Comparison of ENCODE assay signal across 9 cellular contexts in genomic region chr1:44666719-44667118, GRCh38. TPM values are rescaled to one million over a fixed set of nuclear protein-coding genes. Genes with fewer than 3 reads are reported as not detected.
DNase-seq lines count a peak whose midpoint lies in the region; ATAC-seq, FAIRE-seq and TF ChIP-seq lines count a peak whose summit lies in the region.
"Not testable (repeated sequence)": the region's sequence is repeated elsewhere in the genome, so short reads cannot be mapped to it uniquely, and the experiment has no call there.
"Had no signal": no experiment of that assay in that cellular context is flagged by ENCODE, and none has a peak within 500 bp of the region (broad histone marks: within the 10 kb centered on the region; RNA-seq: fewer than 3 reads in every experiment).

No MANE protein-coding gene starts in this region.

- not testable (repeated sequence) for H3K9ac ChIP-seq in K562 (ENCODE audit: insufficient read depth in 1 of 2, low read depth in 2 of 2, low read length in 2 of 2); HepG2 (ENCODE audit: insufficient read depth, low read depth, low read length)

- not testable (repeated sequence) for H3K9me3 ChIP-seq in K562 (replicated peaks; ENCODE audit: control insufficient read depth, insufficient read depth, low read depth, low read length); HepG2 (ENCODE audit: low read length); sigmoid colon

- TF ChIP-seq EP300 in K562 (IDR thresholded peaks at IDR 0.05; ENCODE audit: low read length); HepG2 (IDR thresholded peaks at IDR 0.05; ENCODE audit: low read depth in 2 of 2, low read length in 2 of 2); HepG2 (CRISPR knock-in tag; IDR thresholded peaks at IDR 0.05; ENCODE audit: borderline replicate concordance); sigmoid colon (IDR thresholded peaks at IDR 0.05): not testable (repeated sequence)

- 46% methylated on average over 1 of the region's 1 CpG for WGBS in K562 (ENCODE audit: insufficient coverage, low coverage, missing lambda C conversion rate)
- WGBS in HepG2 (ENCODE audit: low lambda C conversion rate), result 79% methylated on average over 1 of the region's 1 CpG
- 98% methylated on average over 1 of the region's 1 CpG for WGBS in sigmoid colon, 2 donors

- not testable (repeated sequence) for BruUV-seq in K562 (replicated peaks; lab: Mats Ljungman, UMichigan); HepG2 (replicated peaks; lab: Mats Ljungman, UMichigan)

- intact Hi-C loops in K562 (cut with micrococcal nuclease); HepG2 (cut with micrococcal nuclease; ENCODE audit: unreplicated experiment); sigmoid colon (cut with DNase I): not testable (repeated sequence)

- not testable (repeated sequence) for H3K27ac ChIP-seq in K562 (ENCODE audit: extremely low read depth, low read depth, low read length); HepG2 (ENCODE audit: extremely low read length, insufficient read depth, low read length); sigmoid colon

- ATAC-seq in K562, HepG2: not testable (repeated sequence)

- TF ChIP-seq CTCF in K562 (IDR thresholded peaks at IDR 0.05 in 2 of 3, conservative IDR thresholded peaks at IDR 0.05 in 1 of 3; ENCODE audit: insufficient read depth in 2 of 3, low read depth in 1 of 3, low read length in 3 of 3); HepG2 (CRISPR knock-in tag; IDR thresholded peaks at IDR 0.05); sigmoid colon (IDR thresholded peaks at IDR 0.05): not testable (repeated sequence)

- not testable (repeated sequence) for TF ChIP-seq POLR2A in K562 (conservative IDR thresholded peaks at IDR 0.05); HepG2 (IDR thresholded peaks at IDR 0.05; ENCODE audit: insufficient read depth in 1 of 2, low read depth in 2 of 2, low read length in 2 of 2); sigmoid colon (IDR thresholded peaks at IDR 0.05)

- H3K4me1 ChIP-seq in K562 (replicated peaks in 1 of 2; ENCODE audit: control insufficient read depth in 2 of 2, insufficient read depth in 2 of 2, low read length in 2 of 2); sigmoid colon: not testable (repeated sequence)
- peaks cover 31% of the 10 kb centered on the region for H3K4me1 ChIP-seq in HepG2 (ENCODE audit: insufficient read depth, low read length)

- not testable (repeated sequence) for H3K79me2 ChIP-seq in K562 (ENCODE audit: control insufficient read depth, insufficient read depth, low read length); HepG2 (ENCODE audit: insufficient read depth, low read length)

- H4K20me1 ChIP-seq in K562 (replicated peaks; ENCODE audit: control insufficient read depth, insufficient read depth, low read length); HepG2 (ENCODE audit: insufficient read depth, low read length): not testable (repeated sequence)

- in situ Hi-C loops in K562 (cut with MboI); HepG2 (cut with HindIII; ENCODE audit: extremely low pct_ligation_motif_present, low pct_unique_long_range_greater_than_20kb): not testable (repeated sequence)

- H2AFZ ChIP-seq in K562 (ENCODE audit: low read depth, low read length); HepG2 (ENCODE audit: low read length): not testable (repeated sequence)

- CTCF ChIA-PET in K562 (lab: Yijun Ruan, JAX; ENCODE audit: low intra/inter-chr PET ratio); HepG2 (lab: Yijun Ruan, JAX; ENCODE audit: low intra/inter-chr PET ratio, low total read pairs): not testable (repeated sequence)

- H3K36me3 ChIP-seq in K562 (ENCODE audit: control insufficient read depth, insufficient read depth, low read length); HepG2 (replicated peaks in 1 of 2; ENCODE audit: control insufficient read depth in 1 of 2, insufficient read depth in 2 of 2, low read length in 2 of 2); sigmoid colon: not testable (repeated sequence)

- not testable (repeated sequence) for H3K9me1 ChIP-seq in K562 (ENCODE audit: control insufficient read depth, insufficient read depth, low read length)

- H3K27me3 ChIP-seq in K562 (ENCODE audit: control insufficient read depth in 2 of 2, insufficient read depth in 2 of 2, low read length in 2 of 2); HepG2 (ENCODE audit: control insufficient read depth in 1 of 2, insufficient read depth in 2 of 2, low read length in 2 of 2); sigmoid colon: not testable (repeated sequence)

- H3K4me2 ChIP-seq in K562 (ENCODE audit: insufficient read depth, low read length); HepG2 (ENCODE audit: low read depth, low read length): not testable (repeated sequence)

- H3K4me3 ChIP-seq in K562; HepG2 (replicated peaks in 1 of 3; ENCODE audit: insufficient read depth in 1 of 3, low read depth in 2 of 3, low read length in 3 of 3); sigmoid colon: not testable (repeated sequence)

- not testable (repeated sequence) for FAIRE-seq in K562 (lab: Jason Lieb, UNC); HepG2 (lab: Jason Lieb, UNC)

- TF ChIP-seq RAD21 in K562 (CRISPR knock-in tag; conservative IDR thresholded peaks at IDR 0.05 in 1 of 2, IDR thresholded peaks at IDR 0.05 in 1 of 2); HepG2 (CRISPR knock-in tag; IDR thresholded peaks at IDR 0.05): not testable (repeated sequence)

- POLR2A ChIA-PET in K562 (lab: Yijun Ruan, JAX); HepG2 (lab: Yijun Ruan, JAX): not testable (repeated sequence)

- peak; percentile 22 for DNase-seq in EH (ENCODE audit: low read depth)
- DNase-seq in activated effector memory CD4-positive, alpha-beta T cell treated with anti-CD3 and anti-CD28 coated beads, Interleukin-2, amount 50 U/mL, for 16 hours, result peak; percentile 6
- DNase-seq in K562 (ENCODE audit: extremely low read depth in 1 of 4, low spot score in 3 of 4); HepG2 (ENCODE audit: low spot score): not testable (repeated sequence)
- peak; percentile 14 for DNase-seq in fibroblast of peridontal ligament (ENCODE audit: extremely low read depth)
- DNase-seq in sigmoid colon, result peak; percentile 17

RNA-seq across cellular contexts. Expression of gene TMEM53, which starts 7.6 kb away (rescaled TPM):
- total RNA-seq in K562 (2011; cell fraction: chromatin; rRNA removed; ENCODE audit: low replicate concordance), result 2.3 and 4.2 TPM in 2 replicates
- 4.0 and 4.1 TPM in 2 replicates for total RNA-seq in K562 (2011; cell fraction: nucleolus; rRNA removed)
- total RNA-seq in K562 (2011; cell fraction: nucleoplasm; rRNA removed), result 3.8 and 5.0 TPM in 2 replicates
- total RNA-seq in K562 (2014; rRNA removed), result 2.0 and 4.7 TPM in 2 replicates
- total RNA-seq in K562 (2014; rRNA removed; fragmentation: Illumina TruSeq; extraction: Trizol), result 0.45 and 1.3 TPM in 2 replicates
- total RNA-seq in K562 (2015; rRNA removed; fragmentation: Illumina TruSeq; extraction: Trizol), result 1.8 and 2.1 TPM in 2 replicates
- total RNA-seq in K562 (2021), result 3.1 and 3.7 TPM in 2 replicates
- 3.0 and 4.1 TPM in 2 replicates for polyA plus RNA-seq in K562 (2011; rRNA removed)
- 7.2 and 14.8 TPM in 2 replicates for polyA plus RNA-seq in K562 (2011; cell fraction: cytosol; rRNA removed)
- polyA plus RNA-seq in K562 (2011; cell fraction: nucleus; rRNA removed), result 2.6 and 2.7 TPM in 2 replicates
- polyA plus RNA-seq in K562 (2012), result 5.6 and 6.7 TPM in 2 replicates
- polyA plus RNA-seq in K562 (2014; fragmentation: Illumina TruSeq; extraction: Trizol), result 3.3 and 3.4 TPM in 2 replicates
- 1 to 10 TPM in 1 of 2 experiments, under 1 TPM in 1; 0.23 to 1.9 TPM for polyA plus RNA-seq in K562 (2014; fragmentation: Nextera tagmentation; extraction: Ambion mirVana)
- 3.7 and 5.0 TPM in 2 replicates for polyA plus RNA-seq in K562 (2014; rRNA removed)
- polyA minus RNA-seq in K562 (2011; rRNA and poly(A)+ RNA removed), result 2.1 and 2.7 TPM in 2 replicates
- 2.1 and 4.9 TPM in 2 replicates for polyA minus RNA-seq in K562 (2011; cell fraction: cytosol; rRNA and poly(A)+ RNA removed)
- polyA minus RNA-seq in K562 (2011; cell fraction: nucleus; rRNA and poly(A)+ RNA removed), result 0.54 and 0.78 TPM in 2 replicates
- total RNA-seq in HepG2 (2016; rRNA removed; fragmentation: Illumina TruSeq; extraction: Trizol), result 12.6 and 13.8 TPM in 2 replicates
- 9.7 and 10.8 TPM in 2 replicates for total RNA-seq in HepG2 (2016; cell fraction: cytosol; rRNA removed; fragmentation: Illumina TruSeq; extraction: Trizol; ENCODE audit: low read depth)
- total RNA-seq in HepG2 (2016; cell fraction: insoluble cytoplasmic fraction; rRNA removed; fragmentation: Illumina TruSeq; extraction: Trizol), result 11.0 and 12.5 TPM in 2 replicates
- total RNA-seq in HepG2 (2016; cell fraction: membrane; rRNA removed; fragmentation: Illumina TruSeq; extraction: Trizol), result 11.8 and 17.4 TPM in 2 replicates
- 5.8 and 7.3 TPM in 2 replicates for total RNA-seq in HepG2 (2016; cell fraction: nucleus; rRNA removed; fragmentation: Illumina TruSeq; extraction: Trizol)
- 20.2 and 22.3 TPM in 2 replicates for polyA plus RNA-seq in HepG2 (2011; rRNA removed)
- 23.3 and 31.3 TPM in 2 replicates for polyA plus RNA-seq in HepG2 (2011; cell fraction: cytosol; rRNA removed)
- 16.1 and 17.2 TPM in 2 replicates for polyA plus RNA-seq in HepG2 (2011; cell fraction: nucleus; rRNA removed)
- polyA plus RNA-seq in HepG2 (2012), result 14.0 and 14.1 TPM in 2 replicates
- 17.0 and 20.1 TPM in 2 replicates for polyA plus RNA-seq in HepG2 (2016; cell fraction: cytosol; fragmentation: Illumina TruSeq; extraction: Trizol; ENCODE audit: low read depth)
- polyA plus RNA-seq in HepG2 (2016; cell fraction: insoluble cytoplasmic fraction; fragmentation: Illumina TruSeq; extraction: Trizol; ENCODE audit: low read depth), result 14.9 and 21.4 TPM in 2 replicates
- polyA plus RNA-seq in HepG2 (2016; cell fraction: membrane; fragmentation: Illumina TruSeq; extraction: Trizol; ENCODE audit: low read depth), result 17.6 and 20.4 TPM in 2 replicates
- 14.6 and 19.8 TPM in 2 replicates for polyA plus RNA-seq in HepG2 (2016; cell fraction: nucleus; fragmentation: Illumina TruSeq; extraction: Trizol; ENCODE audit: insufficient read depth, low read depth)
- polyA minus RNA-seq in HepG2 (2011; rRNA and poly(A)+ RNA removed; ENCODE audit: low replicate concordance), result 19.3 and 62.1 TPM in 2 replicates
- 18.5 and 20.3 TPM in 2 replicates for polyA minus RNA-seq in HepG2 (2011; cell fraction: cytosol; rRNA and poly(A)+ RNA removed)
- 5.9 and 6.3 TPM in 2 replicates for polyA minus RNA-seq in HepG2 (2011; cell fraction: nucleus; rRNA and poly(A)+ RNA removed)
- total RNA-seq in sigmoid colon, result 1 to 10 TPM; 1.7 to 5.6 (median 4.5) TPM
- polyA plus RNA-seq in sigmoid colon, result 10 to 100 TPM; 17.1 to 29.7 (median 19.8) TPM

RNA-seq across cellular contexts. Expression of gene ARMH1, which starts 7.8 kb away (rescaled TPM):
- total RNA-seq in K562 (2011; cell fraction: chromatin; rRNA removed; ENCODE audit: low replicate concordance), result 0.28 TPM in 1 of 2 replicates, not detected in the other
- not detected in 2 replicates for total RNA-seq in K562 (2011; cell fraction: nucleolus; rRNA removed)
- not detected in 2 replicates for total RNA-seq in K562 (2011; cell fraction: nucleoplasm; rRNA removed)
- total RNA-seq in K562 (2014; rRNA removed), result not detected in 2 replicates
- not detected in 2 replicates for total RNA-seq in K562 (2014; rRNA removed; fragmentation: Illumina TruSeq; extraction: Trizol)
- not detected in 2 replicates for total RNA-seq in K562 (2015; rRNA removed; fragmentation: Illumina TruSeq; extraction: Trizol)
- total RNA-seq in K562 (2021), result 0.49 TPM in 1 of 2 replicates, not detected in the other
- polyA plus RNA-seq in K562 (2011; rRNA removed), result 0.37 TPM in 1 of 2 replicates, not detected in the other
- polyA plus RNA-seq in K562 (2011; cell fraction: cytosol; rRNA removed), result 0.07 and 0.72 TPM in 2 replicates
- polyA plus RNA-seq in K562 (2011; cell fraction: nucleus; rRNA removed), result 2.1 and 3.0 TPM in 2 replicates
- not detected in 2 replicates for polyA plus RNA-seq in K562 (2012)
- polyA plus RNA-seq in K562 (2014; fragmentation: Illumina TruSeq; extraction: Trizol), result not detected in 2 replicates
- not detected for polyA plus RNA-seq in K562 (2014; fragmentation: Nextera tagmentation; extraction: Ambion mirVana)
- 0.41 TPM in 1 of 2 replicates, not detected in the other for polyA plus RNA-seq in K562 (2014; rRNA removed)
- polyA minus RNA-seq in K562 (2011; rRNA and poly(A)+ RNA removed), result not detected in 2 replicates
- polyA minus RNA-seq in K562 (2011; cell fraction: cytosol; rRNA and poly(A)+ RNA removed), result not detected in 2 replicates
- not detected in 2 replicates for polyA minus RNA-seq in K562 (2011; cell fraction: nucleus; rRNA and poly(A)+ RNA removed)
- not detected in 2 replicates for total RNA-seq in HepG2 (2016; rRNA removed; fragmentation: Illumina TruSeq; extraction: Trizol)
- total RNA-seq in HepG2 (2016; cell fraction: cytosol; rRNA removed; fragmentation: Illumina TruSeq; extraction: Trizol; ENCODE audit: low read depth), result not detected in 2 replicates
- 0.35 TPM in 1 of 2 replicates, not detected in the other for total RNA-seq in HepG2 (2016; cell fraction: insoluble cytoplasmic fraction; rRNA removed; fragmentation: Illumina TruSeq; extraction: Trizol)
- total RNA-seq in HepG2 (2016; cell fraction: membrane; rRNA removed; fragmentation: Illumina TruSeq; extraction: Trizol), result not detected in 2 replicates
- not detected in 2 replicates for total RNA-seq in HepG2 (2016; cell fraction: nucleus; rRNA removed; fragmentation: Illumina TruSeq; extraction: Trizol)
- 0.69 and 1.1 TPM in 2 replicates for polyA plus RNA-seq in HepG2 (2011; rRNA removed)
- 0.37 and 0.52 TPM in 2 replicates for polyA plus RNA-seq in HepG2 (2011; cell fraction: cytosol; rRNA removed)
- polyA plus RNA-seq in HepG2 (2011; cell fraction: nucleus; rRNA removed), result 5.8 and 7.5 TPM in 2 replicates
- 0.35 and 1.7 TPM in 2 replicates for polyA plus RNA-seq in HepG2 (2012)
- polyA plus RNA-seq in HepG2 (2016; cell fraction: cytosol; fragmentation: Illumina TruSeq; extraction: Trizol; ENCODE audit: low read depth), result not detected in 2 replicates
- polyA plus RNA-seq in HepG2 (2016; cell fraction: insoluble cytoplasmic fraction; fragmentation: Illumina TruSeq; extraction: Trizol; ENCODE audit: low read depth), result not detected in 2 replicates
- polyA plus RNA-seq in HepG2 (2016; cell fraction: membrane; fragmentation: Illumina TruSeq; extraction: Trizol; ENCODE audit: low read depth), result not detected in 2 replicates
- polyA plus RNA-seq in HepG2 (2016; cell fraction: nucleus; fragmentation: Illumina TruSeq; extraction: Trizol; ENCODE audit: insufficient read depth, low read depth), result not detected in 2 replicates
- 2.2 TPM in 1 of 2 replicates, not detected in the other for polyA minus RNA-seq in HepG2 (2011; rRNA and poly(A)+ RNA removed; ENCODE audit: low replicate concordance)
- not detected in 2 replicates for polyA minus RNA-seq in HepG2 (2011; cell fraction: cytosol; rRNA and poly(A)+ RNA removed)
- 1.7 TPM in 1 of 2 replicates, not detected in the other for polyA minus RNA-seq in HepG2 (2011; cell fraction: nucleus; rRNA and poly(A)+ RNA removed)
- total RNA-seq in sigmoid colon, result 1 to 10 TPM in 2 of 4 donors, under 1 TPM in 1, not detected in 1; 0.33 to 1.5 (median 1.1) TPM
- 10 to 100 TPM in 1 of 3 donors, not detected in 2; 23.0 TPM for polyA plus RNA-seq in sigmoid colon
- total RNA-seq: A172, Caco-2, G401 had no signal
